ENCODE assay signal across 1 cellular context in the genomic region with DNA sequence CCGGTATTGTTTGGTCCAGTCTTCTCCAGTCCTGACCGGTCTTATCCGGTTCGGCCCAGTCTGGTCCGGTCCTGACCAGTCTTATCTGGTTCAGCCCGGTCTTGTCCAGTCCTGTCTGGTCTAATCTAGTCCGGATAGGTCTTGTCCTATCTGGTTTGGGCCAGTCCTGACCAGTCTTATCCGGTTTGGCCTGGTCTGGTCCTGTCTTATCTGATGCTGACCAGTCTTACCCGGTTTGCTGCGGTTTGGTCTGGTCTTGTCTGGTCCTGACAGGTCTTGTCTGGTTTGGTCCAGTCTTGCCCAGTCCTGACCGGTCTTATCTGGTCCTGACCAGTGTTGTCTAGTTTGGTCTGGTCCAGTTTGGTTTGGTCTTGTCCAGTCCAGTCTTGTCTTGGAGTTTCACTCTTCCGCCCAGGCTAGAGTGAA.
TF ChIP-seq lines count a peak whose summit lies in the region.

No MANE protein-coding gene starts in this region.

TF ChIP-seq in K562, 482 proteins besides CTCF, POLR2A, EP300 and RAD21 (continued from another document and continues in another):
- TF ChIP-seq, protein P1, sequence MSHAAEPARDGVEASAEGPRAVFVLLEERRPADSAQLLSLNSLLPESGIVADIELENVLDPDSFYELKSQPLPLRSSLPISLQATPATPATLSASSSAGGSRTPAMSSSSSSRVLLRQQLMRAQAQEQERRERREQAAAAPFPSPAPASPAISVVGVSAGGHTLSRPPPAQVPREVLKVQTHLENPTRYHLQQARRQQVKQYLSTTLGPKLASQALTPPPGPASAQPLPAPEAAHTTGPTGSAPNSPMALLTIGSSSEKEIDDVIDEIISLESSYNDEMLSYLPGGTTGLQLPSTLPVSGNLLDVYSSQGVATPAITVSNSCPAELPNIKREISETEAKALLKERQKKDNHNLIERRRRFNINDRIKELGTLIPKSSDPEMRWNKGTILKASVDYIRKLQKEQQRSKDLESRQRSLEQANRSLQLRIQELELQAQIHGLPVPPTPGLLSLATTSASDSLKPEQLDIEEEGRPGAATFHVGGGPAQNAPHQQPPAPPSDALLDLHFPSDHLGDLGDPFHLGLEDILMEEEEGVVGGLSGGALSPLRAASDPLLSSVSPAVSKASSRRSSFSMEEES (CRISPR knock-in tag; IDR thresholded peaks at IDR 0.05): no peak
- TF ChIP-seq TAF1 (IDR thresholded peaks at IDR 0.05; ENCODE audit: control insufficient read depth, extremely low read depth, insufficient read depth, low read length, severe bottlenecking) (no peak), HNRNPK (IDR thresholded peaks at IDR 0.05; ENCODE audit: low read depth, low read length, poor library complexity, severe bottlenecking) (no peak), ZNF24 (IDR thresholded peaks at IDR 0.05) (peak; percentile 95), CBX1 (IDR thresholded peaks at IDR 0.05; ENCODE audit: low read depth) (no peak), HSF4 (CRISPR knock-in tag; IDR thresholded peaks at IDR 0.05; ENCODE audit: borderline replicate concordance) (no peak), KLF6 (CRISPR knock-in tag; IDR thresholded peaks at IDR 0.05; ENCODE audit: borderline replicate concordance) (no peak), POLR2AphosphoS2 (IDR thresholded peaks at IDR 0.05; ENCODE audit: low read length) (0 out of 2 replicates have a peak, but pooled peaks have one; percentile 3), NFIX (CRISPR knock-in tag; IDR thresholded peaks at IDR 0.05; ENCODE audit: low read depth) (no peak), ZNF274 (IDR thresholded peaks at IDR 0.05; ENCODE audit: borderline replicate concordance, low read depth, low read length) (no peak), NFXL1 (CRISPR knock-in tag; IDR thresholded peaks at IDR 0.05) (no peak), CCAR2 (IDR thresholded peaks at IDR 0.05; ENCODE audit: low read depth, low read length) (no peak), ELF1 (tag; IDR thresholded peaks at IDR 0.05) (no peak), RFX5 (IDR thresholded peaks at IDR 0.05; ENCODE audit: low read depth, low read length) (no peak), ZKSCAN3 (CRISPR knock-in tag; IDR thresholded peaks at IDR 0.05) (no peak), RUNX1 (IDR thresholded peaks at IDR 0.05; ENCODE audit: low read depth) (no peak), GTF2F1 (IDR thresholded peaks at IDR 0.05; ENCODE audit: low read depth, low read length) (no peak), ZNF133 (CRISPR knock-in tag; IDR thresholded peaks at IDR 0.05) (no peak), POLR2H (tag; IDR thresholded peaks at IDR 0.05; ENCODE audit: low read depth) (no peak), MCM5 (IDR thresholded peaks at IDR 0.05; ENCODE audit: low read depth) (no peak), CBFA2T3 (IDR thresholded peaks at IDR 0.05) (peak; percentile 73), MYBL2 (IDR thresholded peaks at IDR 0.05; ENCODE audit: low read depth) (no peak), MYBL2 (CRISPR knock-in tag; IDR thresholded peaks at IDR 0.05; ENCODE audit: borderline replicate concordance) (no peak), LEF1 (IDR thresholded peaks at IDR 0.05) (peak; percentile 99), SAP30 (IDR thresholded peaks at IDR 0.05; ENCODE audit: borderline replicate concordance, insufficient read depth, low read depth, low read length, poor library complexity, severe bottlenecking) (no peak), ZZZ3 (IDR thresholded peaks at IDR 0.05) (no peak), ETS2 (tag; IDR thresholded peaks at IDR 0.05; ENCODE audit: borderline replicate concordance, poor library complexity, severe bottlenecking) (no peak), BRCA1 (IDR thresholded peaks at IDR 0.05) (no peak), BRCA1 (CRISPR knock-in tag; IDR thresholded peaks at IDR 0.05) (no peak), ZNF79 (CRISPR knock-in tag; IDR thresholded peaks at IDR 0.05; ENCODE audit: low read depth) (no peak), CXXC5 (CRISPR knock-in tag; IDR thresholded peaks at IDR 0.05) (no peak), ZNF785 (CRISPR knock-in tag; IDR thresholded peaks at IDR 0.05) (no peak), XRCC3 (IDR thresholded peaks at IDR 0.05) (no peak), ZNF830 (CRISPR knock-in tag; IDR thresholded peaks at IDR 0.05) (no peak), TCF7L2 (IDR thresholded peaks at IDR 0.05; ENCODE audit: low read depth, low read length) (no peak), TAF15 (IDR thresholded peaks at IDR 0.05; ENCODE audit: low read depth, low read length) (no peak), SNIP1 (IDR thresholded peaks at IDR 0.05; ENCODE audit: low read depth) (no peak), POLR2AphosphoS5 (IDR thresholded peaks at IDR 0.05; ENCODE audit: control insufficient read depth, insufficient read depth, low read depth, low read length) (peak; percentile 62), ZNF561 (CRISPR knock-in tag; conservative IDR thresholded peaks at IDR 0.05) (no peak), NFYB (IDR thresholded peaks at IDR 0.05; ENCODE audit: extremely low read depth, insufficient read length) (no peak), TCF3 (CRISPR knock-in tag; IDR thresholded peaks at IDR 0.05) (peak; percentile 35; the same call in 1 of the 2 replicates), EZH2 (IDR thresholded peaks at IDR 0.05; ENCODE audit: borderline replicate concordance, low read depth, low read length) (no peak), KLF16 (IDR thresholded peaks at IDR 0.05) (peak; percentile 100), ADNP (tag; IDR thresholded peaks at IDR 0.05) (peak; percentile 57)
- TF ChIP-seq, protein P2, sequence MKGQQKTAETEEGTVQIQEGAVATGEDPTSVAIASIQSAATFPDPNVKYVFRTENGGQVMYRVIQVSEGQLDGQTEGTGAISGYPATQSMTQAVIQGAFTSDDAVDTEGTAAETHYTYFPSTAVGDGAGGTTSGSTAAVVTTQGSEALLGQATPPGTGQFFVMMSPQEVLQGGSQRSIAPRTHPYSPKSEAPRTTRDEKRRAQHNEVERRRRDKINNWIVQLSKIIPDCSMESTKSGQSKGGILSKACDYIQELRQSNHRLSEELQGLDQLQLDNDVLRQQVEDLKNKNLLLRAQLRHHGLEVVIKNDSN (CRISPR knock-in tag; IDR thresholded peaks at IDR 0.05): no peak
- TF ChIP-seq, protein P3, sequence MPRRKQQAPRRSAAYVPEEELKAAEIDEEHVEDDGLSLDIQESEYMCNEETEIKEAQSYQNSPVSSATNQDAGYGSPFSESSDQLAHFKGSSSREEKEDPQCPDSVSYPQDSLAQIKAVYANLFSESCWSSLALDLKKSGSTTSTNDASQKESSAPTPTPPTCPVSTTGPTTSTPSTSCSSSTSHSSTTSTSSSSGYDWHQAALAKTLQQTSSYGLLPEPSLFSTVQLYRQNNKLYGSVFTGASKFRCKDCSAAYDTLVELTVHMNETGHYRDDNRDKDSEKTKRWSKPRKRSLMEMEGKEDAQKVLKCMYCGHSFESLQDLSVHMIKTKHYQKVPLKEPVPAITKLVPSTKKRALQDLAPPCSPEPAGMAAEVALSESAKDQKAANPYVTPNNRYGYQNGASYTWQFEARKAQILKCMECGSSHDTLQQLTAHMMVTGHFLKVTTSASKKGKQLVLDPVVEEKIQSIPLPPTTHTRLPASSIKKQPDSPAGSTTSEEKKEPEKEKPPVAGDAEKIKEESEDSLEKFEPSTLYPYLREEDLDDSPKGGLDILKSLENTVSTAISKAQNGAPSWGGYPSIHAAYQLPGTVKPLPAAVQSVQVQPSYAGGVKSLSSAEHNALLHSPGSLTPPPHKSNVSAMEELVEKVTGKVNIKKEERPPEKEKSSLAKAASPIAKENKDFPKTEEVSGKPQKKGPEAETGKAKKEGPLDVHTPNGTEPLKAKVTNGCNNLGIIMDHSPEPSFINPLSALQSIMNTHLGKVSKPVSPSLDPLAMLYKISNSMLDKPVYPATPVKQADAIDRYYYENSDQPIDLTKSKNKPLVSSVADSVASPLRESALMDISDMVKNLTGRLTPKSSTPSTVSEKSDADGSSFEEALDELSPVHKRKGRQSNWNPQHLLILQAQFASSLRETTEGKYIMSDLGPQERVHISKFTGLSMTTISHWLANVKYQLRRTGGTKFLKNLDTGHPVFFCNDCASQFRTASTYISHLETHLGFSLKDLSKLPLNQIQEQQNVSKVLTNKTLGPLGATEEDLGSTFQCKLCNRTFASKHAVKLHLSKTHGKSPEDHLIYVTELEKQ (CRISPR knock-in tag; IDR thresholded peaks at IDR 0.05): no peak
- TF ChIP-seq, protein P4, sequence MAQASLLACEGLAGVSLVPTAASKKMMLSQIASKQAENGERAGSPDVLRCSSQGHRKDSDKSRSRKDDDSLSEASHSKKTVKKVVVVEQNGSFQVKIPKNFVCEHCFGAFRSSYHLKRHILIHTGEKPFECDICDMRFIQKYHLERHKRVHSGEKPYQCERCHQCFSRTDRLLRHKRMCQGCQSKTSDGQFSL (CRISPR knock-in tag; IDR thresholded peaks at IDR 0.05): no peak
- TF ChIP-seq, protein P4 (tag; IDR thresholded peaks at IDR 0.05): no peak
- TF ChIP-seq, protein P5, sequence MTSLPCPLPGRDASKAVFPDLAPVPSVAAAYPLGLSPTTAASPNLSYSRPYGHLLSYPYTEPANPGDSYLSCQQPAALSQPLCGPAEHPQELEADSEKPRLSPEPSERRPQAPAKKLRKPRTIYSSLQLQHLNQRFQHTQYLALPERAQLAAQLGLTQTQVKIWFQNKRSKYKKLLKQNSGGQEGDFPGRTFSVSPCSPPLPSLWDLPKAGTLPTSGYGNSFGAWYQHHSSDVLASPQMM (CRISPR knock-in tag; IDR thresholded peaks at IDR 0.05): no peak
- TF ChIP-seq, protein P6, sequence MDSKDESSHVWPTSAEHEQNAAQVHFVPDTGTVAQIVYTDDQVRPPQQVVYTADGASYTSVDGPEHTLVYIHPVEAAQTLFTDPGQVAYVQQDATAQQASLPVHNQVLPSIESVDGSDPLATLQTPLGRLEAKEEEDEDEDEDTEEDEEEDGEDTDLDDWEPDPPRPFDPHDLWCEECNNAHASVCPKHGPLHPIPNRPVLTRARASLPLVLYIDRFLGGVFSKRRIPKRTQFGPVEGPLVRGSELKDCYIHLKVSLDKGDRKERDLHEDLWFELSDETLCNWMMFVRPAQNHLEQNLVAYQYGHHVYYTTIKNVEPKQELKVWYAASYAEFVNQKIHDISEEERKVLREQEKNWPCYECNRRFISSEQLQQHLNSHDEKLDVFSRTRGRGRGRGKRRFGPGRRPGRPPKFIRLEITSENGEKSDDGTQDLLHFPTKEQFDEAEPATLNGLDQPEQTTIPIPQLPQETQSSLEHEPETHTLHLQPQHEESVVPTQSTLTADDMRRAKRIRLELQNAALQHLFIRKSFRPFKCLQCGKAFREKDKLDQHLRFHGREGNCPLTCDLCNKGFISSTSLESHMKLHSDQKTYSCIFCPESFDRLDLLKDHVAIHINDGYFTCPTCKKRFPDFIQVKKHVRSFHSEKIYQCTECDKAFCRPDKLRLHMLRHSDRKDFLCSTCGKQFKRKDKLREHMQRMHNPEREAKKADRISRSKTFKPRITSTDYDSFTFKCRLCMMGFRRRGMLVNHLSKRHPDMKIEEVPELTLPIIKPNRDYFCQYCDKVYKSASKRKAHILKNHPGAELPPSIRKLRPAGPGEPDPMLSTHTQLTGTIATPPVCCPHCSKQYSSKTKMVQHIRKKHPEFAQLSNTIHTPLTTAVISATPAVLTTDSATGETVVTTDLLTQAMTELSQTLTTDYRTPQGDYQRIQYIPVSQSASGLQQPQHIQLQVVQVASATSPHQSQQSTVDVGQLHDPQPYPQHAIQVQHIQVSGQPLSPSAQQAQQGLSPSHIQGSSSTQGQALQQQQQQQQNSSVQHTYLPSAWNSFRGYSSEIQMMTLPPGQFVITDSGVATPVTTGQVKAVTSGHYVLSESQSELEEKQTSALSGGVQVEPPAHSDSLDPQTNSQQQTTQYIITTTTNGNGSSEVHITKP (IDR thresholded peaks at IDR 0.05; ENCODE audit: partially characterized antibody): no peak
- TF ChIP-seq, protein P7, sequence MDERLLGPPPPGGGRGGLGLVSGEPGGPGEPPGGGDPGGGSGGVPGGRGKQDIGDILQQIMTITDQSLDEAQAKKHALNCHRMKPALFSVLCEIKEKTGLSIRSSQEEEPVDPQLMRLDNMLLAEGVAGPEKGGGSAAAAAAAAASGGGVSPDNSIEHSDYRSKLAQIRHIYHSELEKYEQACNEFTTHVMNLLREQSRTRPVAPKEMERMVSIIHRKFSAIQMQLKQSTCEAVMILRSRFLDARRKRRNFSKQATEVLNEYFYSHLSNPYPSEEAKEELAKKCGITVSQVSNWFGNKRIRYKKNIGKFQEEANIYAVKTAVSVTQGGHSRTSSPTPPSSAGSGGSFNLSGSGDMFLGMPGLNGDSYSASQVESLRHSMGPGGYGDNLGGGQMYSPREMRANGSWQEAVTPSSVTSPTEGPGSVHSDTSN (CRISPR knock-in tag; IDR thresholded peaks at IDR 0.05; ENCODE audit: low read depth): no peak
- TF ChIP-seq, protein P7 (tag; conservative IDR thresholded peaks at IDR 0.05; ENCODE audit: low read depth): no peak
- TF ChIP-seq, protein P8, sequence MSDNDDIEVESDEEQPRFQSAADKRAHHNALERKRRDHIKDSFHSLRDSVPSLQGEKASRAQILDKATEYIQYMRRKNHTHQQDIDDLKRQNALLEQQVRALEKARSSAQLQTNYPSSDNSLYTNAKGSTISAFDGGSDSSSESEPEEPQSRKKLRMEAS (CRISPR knock-in tag; IDR thresholded peaks at IDR 0.05): 0 out of 2 replicates have a peak, but pooled peaks have one; percentile 41
- TF ChIP-seq, protein P9, sequence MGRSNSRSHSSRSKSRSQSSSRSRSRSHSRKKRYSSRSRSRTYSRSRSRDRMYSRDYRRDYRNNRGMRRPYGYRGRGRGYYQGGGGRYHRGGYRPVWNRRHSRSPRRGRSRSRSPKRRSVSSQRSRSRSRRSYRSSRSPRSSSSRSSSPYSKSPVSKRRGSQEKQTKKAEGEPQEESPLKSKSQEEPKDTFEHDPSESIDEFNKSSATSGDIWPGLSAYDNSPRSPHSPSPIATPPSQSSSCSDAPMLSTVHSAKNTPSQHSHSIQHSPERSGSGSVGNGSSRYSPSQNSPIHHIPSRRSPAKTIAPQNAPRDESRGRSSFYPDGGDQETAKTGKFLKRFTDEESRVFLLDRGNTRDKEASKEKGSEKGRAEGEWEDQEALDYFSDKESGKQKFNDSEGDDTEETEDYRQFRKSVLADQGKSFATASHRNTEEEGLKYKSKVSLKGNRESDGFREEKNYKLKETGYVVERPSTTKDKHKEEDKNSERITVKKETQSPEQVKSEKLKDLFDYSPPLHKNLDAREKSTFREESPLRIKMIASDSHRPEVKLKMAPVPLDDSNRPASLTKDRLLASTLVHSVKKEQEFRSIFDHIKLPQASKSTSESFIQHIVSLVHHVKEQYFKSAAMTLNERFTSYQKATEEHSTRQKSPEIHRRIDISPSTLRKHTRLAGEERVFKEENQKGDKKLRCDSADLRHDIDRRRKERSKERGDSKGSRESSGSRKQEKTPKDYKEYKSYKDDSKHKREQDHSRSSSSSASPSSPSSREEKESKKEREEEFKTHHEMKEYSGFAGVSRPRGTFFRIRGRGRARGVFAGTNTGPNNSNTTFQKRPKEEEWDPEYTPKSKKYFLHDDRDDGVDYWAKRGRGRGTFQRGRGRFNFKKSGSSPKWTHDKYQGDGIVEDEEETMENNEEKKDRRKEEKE (IDR thresholded peaks at IDR 0.05; ENCODE audit: borderline replicate concordance in 1 of 2, control insufficient read depth in 1 of 2, low read depth in 2 of 2, low read length in 1 of 2): no peak
